In genomic region chr6:624979-625378, GRCh38 we compare ENCODE assay signal across 9 cellular contexts. TPM values are rescaled to one million over a fixed set of nuclear protein-coding genes. Genes with fewer than 3 reads are reported as not detected.
A peak's percentile ranks its signal among the peaks of the same experiment; 100 is the strongest.
DNase-seq lines count a peak whose midpoint lies in the region; ATAC-seq and TF ChIP-seq lines count a peak whose summit lies in the region.
"Had no signal": no experiment of that assay in that cellular context is flagged by ENCODE, and none has a peak within 500 bp of the region (broad histone marks: within the 10 kb centered on the region; RNA-seq: fewer than 3 reads in every experiment).

No MANE protein-coding gene starts in this region.

- ATAC-seq in GM18498 (IDR thresholded peaks at IDR 0.05; ENCODE audit: unreplicated experiment) (no peak), HG02884 (IDR thresholded peaks at IDR 0.05; ENCODE audit: unreplicated experiment) (no peak)

- no peaks in the 10 kb centered on the region; the same call in 1 of the 2 replicates for H3K36me3 ChIP-seq in H7 (replicated peaks; ENCODE audit: control insufficient read depth, insufficient read depth, low read length)

- in situ Hi-C loops in astrocyte of the cerebellum (cut with HindIII; ENCODE audit: low sequenced_read_pairs) = no loop called here

- H3K4me3 ChIP-seq in H7 (ENCODE audit: insufficient read depth, low read depth, low read length) (no peak overlapping the region), astrocyte of the cerebellum (ENCODE audit: low read depth, low read length) (no peak overlapping the region)

- TF ChIP-seq CTCF in astrocyte of the cerebellum (IDR thresholded peaks at IDR 0.05; ENCODE audit: low read depth, low read length, missing control alignments) = peak; percentile 13

- H3K27me3 ChIP-seq in H7 (ENCODE audit: control insufficient read depth, insufficient read depth, low read length) = no peaks in the 10 kb centered on the region

- DNase-seq in AG08396 (ENCODE audit: low spot score) (peak; percentile 71), H7 (peak; percentile 51), astrocyte of the cerebellum (ENCODE audit: low read depth) (no peak), inferior parietal cortex (ENCODE audit: extremely low spot score) (peak; percentile 35), glomerular visceral epithelial cell (ENCODE audit: extremely low spot score) (no peak), NCI-H345 treated with DMSO at 0.1 percent for 48 hours (lab: John Stamatoyannopoulos, UW; ENCODE audit: unreplicated experiment) (no peak)
- DNase-seq: activated naive CD8-positive, alpha-beta T cell treated with anti-CD3 and anti-CD28 coated beads, Interleukin-2, amount 10 ng/mL, durations not matched to agents 7 days and 5 days had no signal

RNA-seq across cellular contexts. Expression of gene HUS1B, which starts 31.9 kb away (rescaled TPM):
- total RNA-seq in H7 (2014; rRNA removed; shearing (Covaris generic)) = 0.22 and 1.1 TPM in 2 replicates

Comparison
In these comparisons a context has a peak if more than half of its experiments do, and no peak if none do; other contexts are left out.
1. DNase-seq: peak in AG08396 (single experiment), H7 (single experiment) and inferior parietal cortex (single experiment); none in astrocyte of the cerebellum (single experiment), glomerular visceral epithelial cell (single experiment) and NCI-H345 treated with DMSO at 0.1 percent for 48 hours (single experiment).